Comparison of ENCODE assay signal across 9 cellular contexts in the genomic region with DNA sequence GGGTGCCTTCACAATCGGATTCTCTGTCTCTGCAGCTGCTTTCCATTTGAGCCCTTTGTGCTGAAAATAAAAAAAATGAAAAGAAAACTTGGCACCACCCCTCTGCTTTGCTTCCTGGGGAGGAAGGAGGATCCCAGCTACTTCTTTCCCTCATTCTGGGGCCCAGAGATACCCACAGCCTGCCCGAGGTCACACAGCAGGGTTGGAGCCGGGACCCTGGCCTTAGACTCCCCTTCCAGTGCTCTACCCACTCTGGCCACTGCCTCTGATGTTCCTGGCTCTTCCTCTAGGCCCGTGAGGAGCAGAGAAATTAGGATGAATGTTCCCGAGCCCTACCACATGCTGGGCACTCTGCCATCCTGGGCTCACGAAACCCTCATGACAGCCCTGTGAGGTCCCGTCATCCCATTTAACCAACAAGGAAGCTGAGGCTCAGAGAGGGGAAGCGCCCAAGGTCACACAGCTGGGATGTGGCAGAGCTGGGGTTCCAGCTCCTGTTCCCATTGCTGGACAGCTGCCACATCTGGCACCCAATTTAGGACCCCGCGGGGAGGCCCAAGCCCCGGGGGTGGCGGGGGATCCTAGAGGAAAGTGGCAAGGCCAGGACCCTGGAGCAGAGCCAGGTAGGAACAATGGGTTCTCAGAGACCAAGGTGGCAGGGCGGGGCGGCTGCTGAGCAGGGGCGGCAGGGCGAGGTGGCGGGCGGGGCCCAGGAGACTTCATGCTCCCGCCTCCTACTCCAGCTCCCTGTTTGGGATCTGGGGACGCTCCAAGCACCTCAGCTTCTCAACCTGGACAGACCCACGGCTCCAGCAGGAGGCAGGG.
A peak's percentile ranks its signal among the peaks of the same experiment; 100 is the strongest.
DNase-seq lines count a peak whose midpoint lies in the region; ATAC-seq and TF ChIP-seq lines count a peak whose summit lies in the region.
"Had no signal": no experiment of that assay in that cellular context is flagged by ENCODE, and none has a peak within 500 bp of the region (broad histone marks: within the 10 kb centered on the region; RNA-seq: fewer than 3 reads in every experiment).

No MANE protein-coding gene starts in this region.

- no peak for ATAC-seq in HG02588 (IDR thresholded peaks at IDR 0.05; ENCODE audit: unreplicated experiment)
- no peak for ATAC-seq in HG03354 (IDR thresholded peaks at IDR 0.05; ENCODE audit: poor library complexity, severe bottlenecking, unreplicated experiment)

- H3K9me3 ChIP-seq in adrenal gland (replicated peaks in 1 of 3) (no peaks in the 10 kb centered on the region), suprapubic skin (no peaks in the 10 kb centered on the region)

- POLR2A ChIA-PET in activated CD4-positive, alpha-beta memory T cell treated with anti-CD3 and anti-CD28 coated beads, Interleukin-2, amount 10 ng/mL, durations not matched to agents 7 days and 5 days (lab: Charles Lee): no interaction called here

- intact Hi-C loops in adrenal gland (cut with DNase I): no loop called here

- peaks cover 14% of the 10 kb centered on the region for H3K27me3 Mint-ChIP-seq in activated CD4-positive, alpha-beta memory T cell treated with anti-CD3 and anti-CD28 coated beads, Interleukin-2, amount 10 ng/mL, durations not matched to agents 7 days and 5 days

- no peak overlapping the region for H3K4me3 ChIP-seq in adrenal gland
- H3K4me3 ChIP-seq in suprapubic skin: no peak overlapping the region

- H3K27ac ChIP-seq in adrenal gland (peak overlapping the region; percentile 3 to 80 (median 50)), suprapubic skin (peak overlapping the region; percentile 70)

- 40 to 70% (median 51%) methylated on average over 9 to 21 of the region's 21 CpGs for WGBS in adrenal gland, 4 donors
- WGBS in suprapubic skin: 19% methylated on average over 9 of the region's 21 CpGs

- H3K36me3 Mint-ChIP-seq in activated CD4-positive, alpha-beta memory T cell treated with anti-CD3 and anti-CD28 coated beads, Interleukin-2, amount 10 ng/mL, durations not matched to agents 7 days and 5 days (ENCODE audit: low read depth): no peaks in the 10 kb centered on the region

- TF ChIP-seq POLR2A in adrenal gland (IDR thresholded peaks at IDR 0.05) (no peak), suprapubic skin (IDR thresholded peaks at IDR 0.05) (no peak)

- H3K27me3 ChIP-seq in adrenal gland (no peaks in the 10 kb centered on the region), suprapubic skin (no peaks in the 10 kb centered on the region)

- peaks cover 20 to 33% of the 10 kb centered on the region in 2 donors for H3K4me1 ChIP-seq in adrenal gland (replicated peaks in 1 of 2)
- peaks cover 27% of the 10 kb centered on the region for H3K4me1 ChIP-seq in suprapubic skin

- no peak overlapping the region for H3K4me3 Mint-ChIP-seq in activated CD4-positive, alpha-beta memory T cell treated with anti-CD3 and anti-CD28 coated beads, Interleukin-2, amount 10 ng/mL, durations not matched to agents 7 days and 5 days

- no peaks in the 10 kb centered on the region for H3K9me3 Mint-ChIP-seq in activated CD4-positive, alpha-beta memory T cell treated with anti-CD3 and anti-CD28 coated beads, Interleukin-2, amount 10 ng/mL, durations not matched to agents 7 days and 5 days

- peak; percentile 66 for DNase-seq in HPDE6-E6E7 (ENCODE audit: extremely low spot score)
- peak in 6 of 7 donors; percentile 69 to 84 (median 76) for DNase-seq in adrenal gland
- peak; percentile 83 for DNase-seq in iPS-NIHi11 (ENCODE audit: low spot score)
- DNase-seq in suprapubic skin (ENCODE audit: low spot score in 2 of 2): peak; percentile 91 to 92
- DNase-seq in 8988T: no peak
- DNase-seq in activated CD4-positive, alpha-beta memory T cell treated with anti-CD3 and anti-CD28 coated beads, Interleukin-2, amount 10 ng/mL, durations not matched to agents 7 days and 5 days: no peak
- DNase-seq: SW 1271 had no signal

- no peak overlapping the region for H3K27ac Mint-ChIP-seq in activated CD4-positive, alpha-beta memory T cell treated with anti-CD3 and anti-CD28 coated beads, Interleukin-2, amount 10 ng/mL, durations not matched to agents 7 days and 5 days

- CTCF ChIA-PET in activated CD4-positive, alpha-beta memory T cell treated with anti-CD3 and anti-CD28 coated beads, Interleukin-2, amount 10 ng/mL, durations not matched to agents 7 days and 5 days (lab: Charles Lee): no interaction called here

- TF ChIP-seq EP300 in suprapubic skin (IDR thresholded peaks at IDR 0.05): no peak

- TF ChIP-seq CTCF in adrenal gland (IDR thresholded peaks at IDR 0.05) (no peak), suprapubic skin (IDR thresholded peaks at IDR 0.05) (no peak)

- H3K36me3 ChIP-seq in adrenal gland (replicated peaks in 1 of 2) (no peaks in the 10 kb centered on the region), suprapubic skin (no peaks in the 10 kb centered on the region)

- H3K4me1 Mint-ChIP-seq in activated CD4-positive, alpha-beta memory T cell treated with anti-CD3 and anti-CD28 coated beads, Interleukin-2, amount 10 ng/mL, durations not matched to agents 7 days and 5 days: peaks cover 24% of the 10 kb centered on the region

Comparison
In these comparisons a context has a peak if more than half of its experiments do, and no peak if none do; other contexts are left out.
1. DNase-seq: peak in HPDE6-E6E7 (single experiment), adrenal gland (6 of 7), iPS-NIHi11 (single experiment) and suprapubic skin (2 of 2); none in 8988T (single experiment) and activated CD4-positive, alpha-beta memory T cell treated with anti-CD3 and anti-CD28 coated beads, Interleukin-2, amount 10 ng/mL, durations not matched to agents 7 days and 5 days (single experiment).